8 cellular contexts compared by ENCODE assay signal in genomic region chr1:16912791-16913615, GRCh38. TPM values are rescaled to one million over a fixed set of nuclear protein-coding genes. Genes with fewer than 3 reads are reported as not detected.
A peak's percentile ranks its signal among the peaks of the same experiment; 100 is the strongest.
DNase-seq lines count a peak whose midpoint lies in the region; ATAC-seq and TF ChIP-seq lines count a peak whose summit lies in the region.
"Not testable (repeated sequence)": the region's sequence is repeated elsewhere in the genome, so short reads cannot be mapped to it uniquely, and the experiment has no call there.

No MANE protein-coding gene starts in this region.

- TF ChIP-seq CTCF in DOHH2 (IDR thresholded peaks at IDR 0.05; ENCODE audit: low read depth, low read length, poor library complexity, severe bottlenecking); Loucy (conservative IDR thresholded peaks at IDR 0.05; ENCODE audit: low read length); WTC11 (IDR thresholded peaks at IDR 0.05); MCF 10A (IDR thresholded peaks at IDR 0.05; ENCODE audit: unreplicated experiment); gastroesophageal sphincter (IDR thresholded peaks at IDR 0.05); prostate gland (IDR thresholded peaks at IDR 0.05); upper lobe of right lung (IDR thresholded peaks at IDR 0.05): not testable (repeated sequence)

- H3K4me3 Mint-ChIP-seq in WTC11: peak overlapping the region; percentile 67
- peak overlapping the region; percentile 77 for H3K4me3 Mint-ChIP-seq in MCF 10A (ENCODE audit: unreplicated experiment)

- peak overlapping the region; percentile 78 for H3K9ac ChIP-seq in Loucy (ENCODE audit: low read depth, low read length, poor library complexity, severe bottlenecking)

- H3K36me3 ChIP-seq in DOHH2 (ENCODE audit: control insufficient read depth, low read length); Loucy (ENCODE audit: insufficient read depth, low read length); gastroesophageal sphincter; prostate gland; upper lobe of right lung: not testable (repeated sequence)

- not testable (repeated sequence) for H3K9me3 Mint-ChIP-seq in WTC11; MCF 10A (ENCODE audit: unreplicated experiment)

- H3K4me2 ChIP-seq in DOHH2 (ENCODE audit: low read length) (peak overlapping the region; percentile 97), Loucy (ENCODE audit: low read depth, low read length, poor library complexity, severe bottlenecking) (peak overlapping the region; percentile 96)

- not testable (repeated sequence) for H3K27me3 Mint-ChIP-seq in WTC11 (ENCODE audit: low read depth); MCF 10A (ENCODE audit: insufficient read depth, unreplicated experiment)

- ATAC-seq in WTC11, gastroesophageal sphincter: not testable (repeated sequence)
- ATAC-seq in upper lobe of right lung: peak; percentile 5

- whole genome bisulfite sequencing in gastroesophageal sphincter (ENCODE audit: low coverage in 1 of 2), 2 donors: 79 to 82% methylated on average over 10 to 23 of the region's 29 CpGs
- 80% methylated on average over 29 of the region's 29 CpGs for WGBS in prostate gland

- H3K4me1 Mint-ChIP-seq in WTC11: not testable (repeated sequence)
- H3K4me1 Mint-ChIP-seq in MCF 10A (ENCODE audit: insufficient read depth, unreplicated experiment): peaks cover 18% of the 10 kb centered on the region

- intact Hi-C loops in MCF 10A (cut with micrococcal nuclease): loop anchor here (5.0 kb wide), 1 partner anchor 134 kb away; no protein-coding TSS in a partner anchor
- intact Hi-C loops in prostate gland (cut with DNase I); upper lobe of right lung (cut with DNase I): not testable (repeated sequence)

- not testable (repeated sequence) for H3F3A ChIP-seq in DOHH2 (ENCODE audit: control insufficient read depth, insufficient read depth); Loucy (ENCODE audit: low read depth)

- H3K36me3 Mint-ChIP-seq in WTC11; MCF 10A (ENCODE audit: insufficient read depth, unreplicated experiment): not testable (repeated sequence)

- peak overlapping the region; percentile 90 for H2AFZ ChIP-seq in Loucy (ENCODE audit: low read length)

- not testable (repeated sequence) for DNase-seq in WTC11 (ENCODE audit: low spot score); MCF 10A (ENCODE audit: unreplicated experiment); prostate gland (ENCODE audit: low spot score); upper lobe of right lung
- peak; percentile 78 for DNase-seq in medulla oblongata (ENCODE audit: extremely low spot score)

- H3K27ac Mint-ChIP-seq in WTC11: 0 out of 2 replicates have a peak overlapping the region, but pooled peaks have one; percentile 53
- not testable (repeated sequence) for H3K27ac Mint-ChIP-seq in MCF 10A (ENCODE audit: low read depth, unreplicated experiment)

- H3K4me3 ChIP-seq in DOHH2 (ENCODE audit: low read length) (peak overlapping the region; percentile 75), Loucy (ENCODE audit: low read length, poor library complexity, severe bottlenecking) (peak overlapping the region; percentile 86), gastroesophageal sphincter (peak overlapping the region; percentile 5 to 88), prostate gland (peak overlapping the region; percentile 86 to 99), upper lobe of right lung (peak overlapping the region; percentile 53)

- H3K79me2 ChIP-seq in DOHH2 (ENCODE audit: control insufficient read depth, low read length); Loucy (ENCODE audit: insufficient read depth, low read length): not testable (repeated sequence)

- not testable (repeated sequence) for H3K9me3 ChIP-seq in DOHH2 (ENCODE audit: control insufficient read depth, insufficient read depth, low read length); Loucy (ENCODE audit: insufficient read depth, low read depth, low read length); gastroesophageal sphincter; prostate gland; upper lobe of right lung

- not testable (repeated sequence) for H3K27ac ChIP-seq in DOHH2 (ENCODE audit: low read depth, low read length)
- H3K27ac ChIP-seq in gastroesophageal sphincter (peak overlapping the region in 3 of 4 donors; percentile 86 to 91 (median 90)), prostate gland (peak overlapping the region; percentile 32 to 77), upper lobe of right lung (peak overlapping the region; percentile 67)

- not testable (repeated sequence) for TF ChIP-seq EP300 in gastroesophageal sphincter (IDR thresholded peaks at IDR 0.05)

- POLR2A ChIA-PET in WTC11 (lab: Charles Lee): not testable (repeated sequence)
- POLR2A ChIA-PET in MCF 10A (lab: Yijun Ruan, JAX): interaction anchor here (3.0 kb wide), 1 partner anchor 13 kb away, joined by 17 read pairs; no protein-coding TSS in a partner anchor

- not testable (repeated sequence) for H3K9me2 ChIP-seq in DOHH2 (replicated peaks; ENCODE audit: control insufficient read depth, low read length); Loucy (replicated peaks; ENCODE audit: low read depth, low read length)

- BruUV-seq in MCF 10A (replicated peaks; lab: Mats Ljungman, UMichigan): not testable (repeated sequence)

- H3K4me1 ChIP-seq in DOHH2 (ENCODE audit: control insufficient read depth, low read length): peaks cover 31% of the 10 kb centered on the region
- H3K4me1 ChIP-seq in Loucy (ENCODE audit: insufficient read depth, low read length, poor library complexity, severe bottlenecking): peaks cover 15% of the 10 kb centered on the region
- H3K4me1 ChIP-seq in gastroesophageal sphincter: peaks cover 0 to 37% (median 7%) of the 10 kb centered on the region in 3 donors
- not testable (repeated sequence) for H3K4me1 ChIP-seq in prostate gland (replicated peaks)
- H3K4me1 ChIP-seq in upper lobe of right lung: peaks cover 13% of the 10 kb centered on the region

- TF ChIP-seq POLR2A in gastroesophageal sphincter (IDR thresholded peaks at IDR 0.05); prostate gland (IDR thresholded peaks at IDR 0.05): not testable (repeated sequence)

- CTCF ChIA-PET in WTC11 (lab: Charles Lee): not testable (repeated sequence)
- CTCF ChIA-PET in MCF 10A (lab: Yijun Ruan, JAX): interaction anchor here (0.7 kb wide), 1 partner anchor 202 kb away, joined by 3 read pairs; no protein-coding TSS in a partner anchor

- peaks cover 10% of the 10 kb centered on the region for H3K27me3 ChIP-seq in DOHH2 (ENCODE audit: control insufficient read depth, low read length)
- H3K27me3 ChIP-seq in Loucy (ENCODE audit: insufficient read depth, low read length, poor library complexity, severe bottlenecking); gastroesophageal sphincter; prostate gland (replicated peaks; ENCODE audit: insufficient read depth); upper lobe of right lung: not testable (repeated sequence)

- H4K20me1 ChIP-seq in DOHH2 (ENCODE audit: control insufficient read depth, insufficient read depth, low read depth, low read length); Loucy (ENCODE audit: insufficient read depth, low read length, poor library complexity, severe bottlenecking): not testable (repeated sequence)

TF ChIP-seq in WTC11, 78 proteins besides CTCF, POLR2A, EP300 and RAD21:
- TF ChIP-seq ZNF121 (CRISPR knock-in tag; IDR thresholded peaks at IDR 0.05) (peak; percentile 58; the same call in 1 of the 2 replicates), MYBL2 (CRISPR knock-in tag; IDR thresholded peaks at IDR 0.05) (peak; percentile 18; the same call in 1 of the 2 replicates)

RNA-seq across cellular contexts. Expression of gene CROCC, which starts 8.7 kb away (rescaled TPM):
- total RNA-seq in WTC11 (2021): 73.8 to 75.6 TPM (median 73.9 TPM) in 3 replicates
- total RNA-seq in MCF 10A (2022): 8.8 and 9.6 TPM in 2 replicates
- total RNA-seq in gastroesophageal sphincter: 10 to 100 TPM in 3 of 4 donors, 1 to 10 TPM in 1; 8.0 to 34.5 (median 30.0) TPM
- total RNA-seq in prostate gland: 10 to 100 TPM; 19.6 to 68.7 TPM
- 20.9 TPM for total RNA-seq in upper lobe of right lung

RNA-seq across cellular contexts. Expression of gene RNU1-2, which starts 17.2 kb away (rescaled TPM):
- total RNA-seq in WTC11 (2021) (1,028 to 1,267 TPM (median 1,197 TPM) in 3 replicates), MCF 10A (2022) (1,539 and 1,606 TPM in 2 replicates), gastroesophageal sphincter (under 1 TPM in 3 of 4 donors, not detected in 1; under 0.01 TPM), prostate gland (under 1 TPM; under 0.01 TPM), upper lobe of right lung (6,622 TPM)

Comparison
In these comparisons a context has a peak if more than half of its experiments do, and no peak if none do; other contexts are left out.
1. RNA of gene RNU1-2, which starts 17.2 kb away (total RNA-seq): 6,622 TPM in upper lobe of right lung (single experiment), 1,539 to 1,606 TPM in MCF 10A and 1,028 to 1,267 TPM in WTC11; under 0.01 TPM in gastroesophageal sphincter and under 0.01 TPM in prostate gland; every median in the first group is over 1,000 times any median in the second.
2. Peak in every context shown above with its lines, with median percentiles within 50 percentile points of each other: H3K4me3 ChIP-seq.